Comparison of ENCODE assay signal across 14 cellular contexts in the genomic region with DNA sequence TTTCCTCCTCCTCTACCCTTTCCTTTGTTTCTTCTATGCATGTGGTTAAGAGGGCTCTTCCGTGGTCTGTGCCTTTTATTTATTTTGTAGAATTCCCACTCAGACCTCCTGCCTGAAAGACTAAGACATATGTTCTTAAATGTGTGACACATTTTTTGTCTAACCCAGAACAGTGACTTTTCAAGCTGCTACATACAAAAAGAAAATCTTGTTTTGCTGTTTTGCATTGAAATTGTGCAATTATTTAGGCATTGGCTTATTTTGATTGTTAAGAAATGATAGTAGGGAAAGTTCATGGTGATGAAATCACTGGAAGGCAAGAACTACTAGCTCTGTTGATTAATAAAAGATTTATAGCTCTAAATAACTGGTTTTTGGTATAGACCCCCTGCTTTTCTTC.
DNase-seq lines count a peak whose midpoint lies in the region; ATAC-seq and TF ChIP-seq lines count a peak whose summit lies in the region.
"Had no signal": no experiment of that assay in that cellular context is flagged by ENCODE, and none has a peak within 500 bp of the region (broad histone marks: within the 10 kb centered on the region; RNA-seq: fewer than 3 reads in every experiment).

No MANE protein-coding gene starts in this region.

- WGBS in GM23248 (ENCODE audit: low coverage in 1 of 2, low lambda C conversion rate in 2 of 2, missing lambda C conversion rate in 2 of 2), 2 experiments: 29 to 30% methylated on average over 1 of the region's 1 CpG
- 69 to 78% methylated on average over 1 of the region's 1 CpG for WGBS in esophagus squamous epithelium, 2 donors
- WGBS in hepatocyte (ENCODE audit: low lambda C conversion rate, missing lambda C conversion rate): 96% methylated on average over 1 of the region's 1 CpG

- ATAC-seq in sciatic nerve (peak; percentile 55), GM19324 (IDR thresholded peaks at IDR 0.05; ENCODE audit: low FRiP score, unreplicated experiment) (no peak)

- peak; percentile 38 for DNase-seq in GM23248
- no peak for DNase-seq in SK-N-MC (ENCODE audit: low read depth, low spot score)
- no peak for DNase-seq in esophagus squamous epithelium (lab: John Stamatoyannopoulos, UW)
- DNase-seq in sciatic nerve (ENCODE audit: low spot score): no peak
- no peak for DNase-seq in hepatocyte (ENCODE audit: low spot score)
- no peak for DNase-seq in WERI-Rb-1
- DNase-seq in anterior cingulate cortex (lab: John Stamatoyannopoulos, UW): no peak
- DNase-seq: activated CD4-positive, alpha-beta T cell treated with anti-CD3 and anti-CD28 coated beads, Interleukin-2, amount 50 U/mL, for 4 hours; activated gamma-delta T cell; CD4-positive, alpha-beta memory T cell; NCI-H1048; NCI-H2171; SHP77 had no signal

- H3K9me3 ChIP-seq in GM23248 (ENCODE audit: low read depth) (no peaks in the 10 kb centered on the region), SK-N-MC (ENCODE audit: low read depth, low read length) (no peaks in the 10 kb centered on the region), esophagus squamous epithelium (no peaks in the 10 kb centered on the region), hepatocyte (ENCODE audit: low read depth) (no peaks in the 10 kb centered on the region), WERI-Rb-1 (ENCODE audit: severe bottlenecking) (no peaks in the 10 kb centered on the region)

- in situ Hi-C loops in GM23248 (cut with MboI): no loop called here

- peaks cover 10% of the 10 kb centered on the region for H3F3A ChIP-seq in GM23248 (ENCODE audit: insufficient read depth)

- peaks cover 22% of the 10 kb centered on the region for H3K79me2 ChIP-seq in GM23248 (ENCODE audit: insufficient read depth)
- no peaks in the 10 kb centered on the region for H3K79me2 ChIP-seq in hepatocyte

- H3K27me3 ChIP-seq in GM23248 (replicated peaks; ENCODE audit: insufficient read depth) (no peaks in the 10 kb centered on the region), esophagus squamous epithelium (no peaks in the 10 kb centered on the region), hepatocyte (no peaks in the 10 kb centered on the region), WERI-Rb-1 (ENCODE audit: insufficient read depth, low read depth, severe bottlenecking) (no peaks in the 10 kb centered on the region)

- TF ChIP-seq CTCF in esophagus squamous epithelium (IDR thresholded peaks at IDR 0.05) (no peak), hepatocyte (IDR thresholded peaks at IDR 0.05; ENCODE audit: poor library complexity) (no peak), WERI-Rb-1 (IDR thresholded peaks at IDR 0.05; ENCODE audit: low read depth, low read length) (no peak)

- H3K4me1 ChIP-seq in GM23248 (ENCODE audit: insufficient read depth) (peaks cover 20% of the 10 kb centered on the region), esophagus squamous epithelium (peaks cover 0 to 5% (median 3%) of the 10 kb centered on the region in 3 donors), hepatocyte (ENCODE audit: insufficient read depth) (no peaks in the 10 kb centered on the region)

- no peaks in the 10 kb centered on the region for H4K20me1 ChIP-seq in GM23248 (ENCODE audit: insufficient read depth)
- H4K20me1 ChIP-seq in hepatocyte (ENCODE audit: insufficient read depth, poor library complexity, severe bottlenecking): no peaks in the 10 kb centered on the region

- H3K9me2 ChIP-seq in GM23248 (ENCODE audit: insufficient read depth) (no peaks in the 10 kb centered on the region), hepatocyte (replicated peaks; ENCODE audit: insufficient read depth) (no peaks in the 10 kb centered on the region)

- H3K9ac ChIP-seq in GM23248: no peak overlapping the region
- H3K9ac ChIP-seq in SK-N-MC (ENCODE audit: insufficient read length): no peak overlapping the region

- no peak for TF ChIP-seq POLR2A in esophagus squamous epithelium (IDR thresholded peaks at IDR 0.05)

- H3K4me3 ChIP-seq in GM23248: no peak overlapping the region
- H3K4me3 ChIP-seq in SK-N-MC: no peak overlapping the region
- no peak overlapping the region for H3K4me3 ChIP-seq in esophagus squamous epithelium
- no peak overlapping the region for H3K4me3 ChIP-seq in hepatocyte
- H3K4me3 ChIP-seq in WERI-Rb-1 (ENCODE audit: low read depth, low read length): no peak overlapping the region

- H3K36me3 ChIP-seq in GM23248 (ENCODE audit: low read depth): no peaks in the 10 kb centered on the region; the same call in 1 of the 2 replicates
- peaks cover 3% of the 10 kb centered on the region; the same call in 1 of the 2 replicates for H3K36me3 ChIP-seq in SK-N-MC (ENCODE audit: insufficient read depth, low read length)
- H3K36me3 ChIP-seq in esophagus squamous epithelium: peaks cover 0 to 52% (median 0%) of the 10 kb centered on the region in 3 donors
- no peaks in the 10 kb centered on the region for H3K36me3 ChIP-seq in hepatocyte (replicated peaks; ENCODE audit: insufficient read depth, low read depth)
- peaks cover 29% of the 10 kb centered on the region for H3K36me3 ChIP-seq in WERI-Rb-1

- H2AFZ ChIP-seq in GM23248: no peak overlapping the region
- H2AFZ ChIP-seq in hepatocyte: no peak overlapping the region

- H3K27ac ChIP-seq in GM23248 (0 out of 2 replicates have a peak overlapping the region, but pooled peaks have one; percentile 26), SK-N-MC (peak overlapping the region; percentile 29; the same call in 1 of the 2 replicates), esophagus squamous epithelium (peak overlapping the region; percentile 36 to 60 (median 44)), hepatocyte (no peak overlapping the region), WERI-Rb-1 (no peak overlapping the region)

- intact Hi-C loops in esophagus squamous epithelium (cut with DNase I) (no loop called here), sciatic nerve (cut with DNase I) (no loop called here)

- H3K4me2 ChIP-seq in GM23248 (ENCODE audit: unreplicated experiment) (no peak overlapping the region), hepatocyte (no peak overlapping the region)

Comparison
In these comparisons a context has a peak if more than half of its experiments do, and no peak if none do; other contexts are left out.
1. H3K27ac ChIP-seq: peak in GM23248 (single experiment), SK-N-MC (single experiment) and esophagus squamous epithelium (4 of 4); none in hepatocyte (single experiment) and WERI-Rb-1 (single experiment).